In genomic region chr5:35466746-35467145, GRCh38 we compare ENCODE assay signal across 3 cellular contexts.
"Had no signal": no experiment of that assay in that cellular context is flagged by ENCODE, and none has a peak within 500 bp of the region (broad histone marks: within the 10 kb centered on the region; RNA-seq: fewer than 3 reads in every experiment).

No MANE protein-coding gene starts in this region.

- H3K4me3 ChIP-seq: GM12878 had no signal

- DNase-seq: GDM1, GF-D8 had no signal

- ATAC-seq: GM12878 had no signal
